20 cellular contexts compared by ENCODE assay signal in the genomic region with DNA sequence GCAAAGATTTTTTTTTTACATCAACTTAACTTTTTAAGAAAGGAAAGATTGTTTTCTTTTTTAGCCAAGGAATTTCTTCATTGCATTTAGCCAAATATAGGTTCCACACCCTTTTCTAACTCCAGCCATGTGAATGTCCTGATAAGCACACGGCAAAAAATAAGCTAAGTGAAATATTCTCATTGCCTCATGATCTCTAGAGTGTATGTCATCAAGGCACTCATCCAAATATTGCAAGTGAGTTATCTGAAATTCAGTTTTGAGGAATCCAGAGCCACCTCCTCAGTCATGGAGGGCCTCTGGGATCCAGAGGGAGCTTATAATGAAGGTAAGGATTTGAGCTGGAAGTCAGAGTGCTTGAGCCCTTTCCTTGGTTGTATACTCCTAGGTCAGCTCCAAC.
DNase-seq lines count a peak whose midpoint lies in the region; ATAC-seq and TF ChIP-seq lines count a peak whose summit lies in the region.
"Had no signal": no experiment of that assay in that cellular context is flagged by ENCODE, and none has a peak within 500 bp of the region (broad histone marks: within the 10 kb centered on the region; RNA-seq: fewer than 3 reads in every experiment).

No MANE protein-coding gene starts in this region.

- H3K4me3 ChIP-seq in BJ (ENCODE audit: low read depth, low read length) (no peak overlapping the region), fibroblast of mammary gland (ENCODE audit: control insufficient read depth, low read depth, low read length) (no peak overlapping the region), osteoblast (ENCODE audit: insufficient read depth, low read length) (no peak overlapping the region), prostate gland (no peak overlapping the region), body of pancreas (no peak overlapping the region)
- H3K4me3 ChIP-seq: ascending aorta, esophagus squamous epithelium, SJSA1, skin epidermis, suprapubic skin had no signal

- H4K20me1 ChIP-seq in osteoblast (ENCODE audit: insufficient read depth, low read length): no peaks in the 10 kb centered on the region

- WGBS in prostate gland: 61% methylated on average over 1 of the region's 1 CpG
- 39 to 40% methylated on average over 1 of the region's 1 CpG for WGBS in body of pancreas, 2 donors

- H3K27me3 ChIP-seq in BJ (ENCODE audit: control insufficient read depth, insufficient read depth, low read length) (no peaks in the 10 kb centered on the region), osteoblast (ENCODE audit: insufficient read depth, low read length) (no peaks in the 10 kb centered on the region), prostate gland (replicated peaks; ENCODE audit: insufficient read depth) (no peaks in the 10 kb centered on the region), body of pancreas (no peaks in the 10 kb centered on the region)
- H3K27me3 ChIP-seq: ascending aorta, esophagus squamous epithelium, SJSA1, suprapubic skin had no signal

- CTCF ChIA-PET in BJ (lab: Yijun Ruan, JAX): interaction anchor here (0.7 to 3.3 kb wide), 5 partner anchors 11 to 381 kb away, joined by 3 to 15 read pairs (median 4); no protein-coding TSS in a partner anchor

- no peaks in the 10 kb centered on the region for H3K36me3 ChIP-seq in BJ (ENCODE audit: control insufficient read depth, insufficient read depth, low read length)
- H3K36me3 ChIP-seq in osteoblast (ENCODE audit: insufficient read depth, low read length): peaks cover 11% of the 10 kb centered on the region
- no peaks in the 10 kb centered on the region for H3K36me3 ChIP-seq in prostate gland
- no peaks in the 10 kb centered on the region for H3K36me3 ChIP-seq in body of pancreas (replicated peaks in 1 of 2; ENCODE audit: insufficient read depth in 1 of 2, low read depth in 2 of 2)
- H3K36me3 ChIP-seq: ascending aorta, esophagus squamous epithelium, SJSA1, suprapubic skin had no signal

- DNase-seq in BJ (ENCODE audit: low read depth) (peak; percentile 85), NCI-H226 (peak; percentile 87), fibroblast of mammary gland (ENCODE audit: low read depth) (peak; percentile 81), osteoblast (ENCODE audit: insufficient read length, low spot score, missing footprints) (peak; percentile 6), GM19238 (ENCODE audit: insufficient read length, low spot score) (no peak), prostate gland (ENCODE audit: low spot score) (no peak), body of pancreas (no peak)
- DNase-seq: activated CD8-positive, alpha-beta memory T cell treated with anti-CD3 and anti-CD28 coated beads, Interleukin-2, amount 10 ng/mL, durations not matched to agents 7 days and 5 days; activated effector memory CD4-positive, alpha-beta T cell treated with anti-CD3 and anti-CD28 coated beads, Interleukin-2, amount 50 U/mL, for 16 hours; C1 segment of cervical spinal cord; esophagus squamous epithelium; KBM-7; NCI-H526; occipital lobe; stimulated activated CD4-positive, alpha-beta T cell treated with anti-CD3 and anti-CD28 coated beads, Interleukin-4, amount 100 ng/mL, for 24 hours; T-helper 9 cell had no signal

- TF ChIP-seq POLR2A in prostate gland (IDR thresholded peaks at IDR 0.05): no peak
- no peak for TF ChIP-seq POLR2A in body of pancreas (IDR thresholded peaks at IDR 0.05)

- peaks cover 76% of the 10 kb centered on the region for H3K4me1 ChIP-seq in osteoblast (ENCODE audit: insufficient read depth, low read length)
- no peaks in the 10 kb centered on the region for H3K4me1 ChIP-seq in prostate gland (replicated peaks)
- no peaks in the 10 kb centered on the region for H3K4me1 ChIP-seq in body of pancreas
- H3K4me1 ChIP-seq: suprapubic skin had no signal

- peak overlapping the region; percentile 35 for H3K4me2 ChIP-seq in osteoblast (ENCODE audit: insufficient read depth, low read length)

- POLR2A ChIA-PET in BJ (lab: Charles Lee): interaction anchor here (0.6 to 0.7 kb wide), 4 partner anchors 126 to 364 kb away, joined by 3 to 4 read pairs (median 4); no protein-coding TSS in a partner anchor

- H3K9me3 ChIP-seq in osteoblast (ENCODE audit: low read depth, low read length) (no peaks in the 10 kb centered on the region), prostate gland (no peaks in the 10 kb centered on the region), body of pancreas (no peaks in the 10 kb centered on the region)
- H3K9me3 ChIP-seq: ascending aorta, esophagus squamous epithelium, SJSA1, suprapubic skin had no signal

- no peak overlapping the region for H2AFZ ChIP-seq in osteoblast (ENCODE audit: low read length)

- H3K27ac ChIP-seq in osteoblast (ENCODE audit: low read depth, low read length): peak overlapping the region; percentile 70
- H3K27ac ChIP-seq in prostate gland: no peak overlapping the region
- H3K27ac ChIP-seq in body of pancreas: no peak overlapping the region
- H3K27ac ChIP-seq: esophagus squamous epithelium, SJSA1, skin epidermis, suprapubic skin had no signal

- ATAC-seq in body of pancreas: no peak
- ATAC-seq: activated CD8-positive, alpha-beta memory T cell treated with anti-CD3 and anti-CD28 coated beads, Interleukin-2, amount 10 ng/mL, durations not matched to agents 7 days and 5 days had no signal

- no peaks in the 10 kb centered on the region for H3K79me2 ChIP-seq in osteoblast (ENCODE audit: insufficient read depth, low read length)

- no peak for TF ChIP-seq CTCF in BJ (IDR thresholded peaks at IDR 0.05; ENCODE audit: insufficient read depth, low read depth, low read length)
- no peak for TF ChIP-seq CTCF in fibroblast of mammary gland (conservative IDR thresholded peaks at IDR 0.05; ENCODE audit: control insufficient read depth, insufficient read depth, low read depth, low read length)
- no peak for TF ChIP-seq CTCF in osteoblast (IDR thresholded peaks at IDR 0.05; ENCODE audit: extremely low read depth, low read depth, low read length)
- no peak for TF ChIP-seq CTCF in prostate gland (IDR thresholded peaks at IDR 0.05)
- no peak for TF ChIP-seq CTCF in body of pancreas (IDR thresholded peaks at IDR 0.05)

- intact Hi-C loops in prostate gland (cut with DNase I): no loop called here
- intact Hi-C loops in body of pancreas (cut with DNase I): no loop called here

Comparison
In these comparisons a context has a peak if more than half of its experiments do, and no peak if none do; other contexts are left out.
1. DNase-seq: peak in BJ (single experiment), NCI-H226 (single experiment), fibroblast of mammary gland (single experiment) and osteoblast (single experiment); none in GM19238 (single experiment), prostate gland (single experiment) and body of pancreas (0 of 4).